Comparison of ENCODE assay signal across 23 cellular contexts in the genomic region with DNA sequence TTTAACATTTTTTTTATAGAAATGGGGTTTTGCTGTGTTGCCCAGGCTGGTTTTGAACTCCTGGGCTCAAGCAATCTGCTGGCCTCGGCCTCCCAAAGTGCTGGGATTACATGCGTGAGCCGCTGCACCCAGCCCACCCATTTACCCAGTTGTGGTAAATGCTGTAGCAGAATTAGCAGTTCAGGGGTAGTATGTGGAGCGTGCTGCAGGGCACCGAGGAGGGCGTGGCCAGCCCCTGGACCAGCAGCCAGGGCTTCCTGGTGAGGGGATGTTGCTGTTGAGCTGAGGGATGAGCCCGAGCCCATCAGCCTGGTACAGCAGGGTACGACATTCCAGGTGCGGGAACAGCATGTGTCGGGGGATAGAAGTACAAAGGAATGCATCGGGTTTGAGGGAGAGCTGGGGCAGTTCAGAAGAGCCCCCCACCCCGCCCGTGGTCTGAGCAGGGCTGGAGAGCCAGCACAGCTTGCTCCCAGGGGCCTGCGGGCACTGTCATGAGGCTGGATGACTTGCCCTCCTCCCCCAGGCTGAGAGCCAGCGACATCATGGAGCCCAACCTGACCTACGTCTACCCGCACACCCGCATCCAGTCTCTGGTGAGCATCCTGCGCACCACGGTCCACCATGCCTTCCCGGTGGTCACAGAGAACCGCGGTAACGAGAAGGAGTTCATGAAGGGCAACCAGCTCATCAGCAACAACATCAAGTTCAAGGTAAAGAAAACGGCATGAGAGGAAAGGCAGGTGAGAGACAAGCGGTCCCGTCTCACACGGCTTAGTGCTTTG. TPM values are rescaled to one million over a fixed set of nuclear protein-coding genes. Genes with fewer than 3 reads are reported as not detected.
"Had no signal": no experiment of that assay in that cellular context is flagged by ENCODE, and none has a peak within 500 bp of the region (broad histone marks: within the 10 kb centered on the region; RNA-seq: fewer than 3 reads in every experiment).

No MANE protein-coding gene starts in this region.

- ATAC-seq: activated naive CD4-positive, alpha-beta T cell treated with anti-CD3 and anti-CD28 coated beads, Interleukin-2, amount 50 U/mL, for 72 hours; activated T-cell treated with anti-CD3 and anti-CD28 coated beads, Interleukin-2, amount 50 U/mL, for 4 hours; SK-N-SH treated with all-trans-retinoic acid at 6 μM for 48 hours had no signal

- H3K27me3 ChIP-seq: Peyer's patch, SJSA1 had no signal

- H3K9me3 ChIP-seq: Peyer's patch, SJSA1 had no signal

- H3K4me1 ChIP-seq: Peyer's patch, SJSA1 had no signal

- H3K4me3 Mint-ChIP-seq: activated T-cell treated with anti-CD3 and anti-CD28 coated beads, Interleukin-2, amount 50 U/mL, for 4 hours had no signal

- H3K27ac ChIP-seq: Peyer's patch, SJSA1 had no signal

- H3K4me3 ChIP-seq: Peyer's patch, SJSA1 had no signal

- DNase-seq: activated CD4-positive, alpha-beta T cell treated with anti-CD3 and anti-CD28 coated beads for 48 hours; activated CD4-positive, alpha-beta T cell treated with anti-CD3 and anti-CD28 coated beads, Interleukin-2, amount 50 U/mL, for 4 hours; activated CD4-positive, CD25-positive, alpha-beta regulatory T cell treated with anti-CD3 and anti-CD28 coated beads, Interleukin-2, amount 50 U/mL, for 72 hours; activated effector memory CD4-positive, alpha-beta T cell treated with anti-CD3 and anti-CD28 coated beads, Interleukin-2, amount 50 U/mL, for 16 hours; activated naive CD4-positive, alpha-beta T cell treated with Interleukin-2 at 50 U/mL for 16 hours; activated T-cell treated with anti-CD3 and anti-CD28 coated beads, Interleukin-2, amount 50 U/mL, for 4 hours; caudate nucleus; Karpas-422; MM.1S; NCI-H1105; NCI-H1436; NCI-H1694 treated with DMSO at 0.1 percent for 48 hours; NCI-H2029 treated with DMSO at 0.1 percent for 48 hours; NCI-H510A treated with DMSO at 0.1 percent for 48 hours; NCI-H69; NK-92 treated with Interleukin-12 subunit alpha and Interleukin-12 subunit beta, amount 100 ng/mL, for 24 hours; Peyer's patch; SHP77; SW 1271 had no signal

- H3K9me3 Mint-ChIP-seq: activated naive CD4-positive, alpha-beta T cell treated with anti-CD3 and anti-CD28 coated beads, Interleukin-2, amount 50 U/mL, for 72 hours; activated T-cell treated with anti-CD3 and anti-CD28 coated beads, Interleukin-2, amount 50 U/mL, for 4 hours had no signal

- H3K27ac Mint-ChIP-seq: activated naive CD4-positive, alpha-beta T cell treated with anti-CD3 and anti-CD28 coated beads, Interleukin-2, amount 50 U/mL, for 72 hours had no signal

RNA-seq across cellular contexts. Expression of gene NPPA, which starts 11.9 kb away (rescaled TPM):
- total RNA-seq: activated naive CD4-positive, alpha-beta T cell treated with anti-CD3 and anti-CD28 coated beads, Interleukin-2, amount 50 U/mL, for 72 hours; activated T-cell treated with anti-CD3 and anti-CD28 coated beads, Interleukin-2, amount 50 U/mL, for 4 hours; Peyer's patch; SJSA1; T-helper 1 cell treated with Interleukin-12 subunit alpha and Interleukin-12 subunit beta and Interleukin-4 antibody, amounts not matched to agents 30 ng/mL and 1 ng/mL, for 36 hours had no signal

RNA-seq across cellular contexts. Expression of gene NPPB, which starts 23.1 kb away (rescaled TPM):
- total RNA-seq: activated naive CD4-positive, alpha-beta T cell treated with anti-CD3 and anti-CD28 coated beads, Interleukin-2, amount 50 U/mL, for 72 hours; activated T-cell treated with anti-CD3 and anti-CD28 coated beads, Interleukin-2, amount 50 U/mL, for 4 hours; Peyer's patch; T-helper 1 cell treated with Interleukin-12 subunit alpha and Interleukin-12 subunit beta and Interleukin-4 antibody, amounts not matched to agents 30 ng/mL and 1 ng/mL, for 36 hours had no signal
